Comparison of ENCODE assay signal across 9 cellular contexts in genomic region chr11:12318791-12319733, GRCh38. TPM values are rescaled to one million over a fixed set of nuclear protein-coding genes. Genes with fewer than 3 reads are reported as not detected.
A peak's percentile ranks its signal among the peaks of the same experiment; 100 is the strongest.
DNase-seq lines count a peak whose midpoint lies in the region; ATAC-seq and TF ChIP-seq lines count a peak whose summit lies in the region.
"Had no signal": no experiment of that assay in that cellular context is flagged by ENCODE, and none has a peak within 500 bp of the region (broad histone marks: within the 10 kb centered on the region; RNA-seq: fewer than 3 reads in every experiment).

No MANE protein-coding gene starts in this region.

- no peaks in the 10 kb centered on the region for H3K27me3 ChIP-seq in upper lobe of right lung

- peak; percentile 25 for ATAC-seq in upper lobe of right lung
- no peak for ATAC-seq in GM19351 (IDR thresholded peaks at IDR 0.05; ENCODE audit: unreplicated experiment)
- ATAC-seq: activated CD4-positive, CD25-positive, alpha-beta regulatory T cell treated with anti-CD3 and anti-CD28 coated beads, Interleukin-2, amount 50 U/mL, for 24 hours had no signal

- no peak overlapping the region for H3K27ac Mint-ChIP-seq in activated T-cell treated with anti-CD3 and anti-CD28 coated beads, Interleukin-2, amount 50 U/mL, for 24 hours

- H3K27me3 Mint-ChIP-seq in activated T-cell treated with anti-CD3 and anti-CD28 coated beads, Interleukin-2, amount 50 U/mL, for 24 hours: peaks cover 3% of the 10 kb centered on the region

- H3K36me3 ChIP-seq in HEK293 (ENCODE audit: control insufficient read depth in 2 of 2, insufficient read depth in 1 of 2, low read length in 2 of 2) (no peaks in the 10 kb centered on the region), upper lobe of right lung (no peaks in the 10 kb centered on the region)

- H3K4me3 ChIP-seq in HEK293 (ENCODE audit: low read depth, low read length) (no peak overlapping the region), upper lobe of right lung (no peak overlapping the region)

- H3K27ac ChIP-seq in HEK293 (ENCODE audit: extremely low read depth, low read depth, low read length): peak overlapping the region; percentile 20; the same call in 1 of the 2 replicates
- H3K27ac ChIP-seq in upper lobe of right lung: no peak overlapping the region

- DNase-seq in NCI-H345 (lab: John Stamatoyannopoulos, UW) (peak; percentile 96), fibroblast of gingiva (ENCODE audit: low read depth) (peak; percentile 81), upper lobe of right lung (no peak)
- no peak for DNase-seq in activated T-cell treated with anti-CD3 and anti-CD28 coated beads, Interleukin-2, amount 50 U/mL, for 24 hours
- DNase-seq in activated CD4-positive, alpha-beta T cell treated with anti-CD3 and anti-CD28 coated beads for 4 hours: no peak
- DNase-seq: cortex of kidney had no signal

- H3K4me1 ChIP-seq in HEK293 (ENCODE audit: control insufficient read depth, insufficient read depth, low read length): 0 out of 2 replicates have a peak, but pooled peaks cover 10% of the 10 kb centered on the region
- peaks cover 9% of the 10 kb centered on the region for H3K4me1 ChIP-seq in upper lobe of right lung

- no peak overlapping the region for H3K4me3 Mint-ChIP-seq in activated T-cell treated with anti-CD3 and anti-CD28 coated beads, Interleukin-2, amount 50 U/mL, for 24 hours

- H3K9me3 ChIP-seq in HEK293 (ENCODE audit: control insufficient read depth, insufficient read depth, low read depth, low read length) (no peaks in the 10 kb centered on the region), upper lobe of right lung (no peaks in the 10 kb centered on the region)

- peaks cover 1% of the 10 kb centered on the region for H3K36me3 Mint-ChIP-seq in activated T-cell treated with anti-CD3 and anti-CD28 coated beads, Interleukin-2, amount 50 U/mL, for 24 hours (ENCODE audit: low read depth)

- POLR2A ChIA-PET in HEK293 (lab: Yijun Ruan, JAX): no interaction called here

- H3K9me3 Mint-ChIP-seq in activated T-cell treated with anti-CD3 and anti-CD28 coated beads, Interleukin-2, amount 50 U/mL, for 24 hours: peaks cover 14% of the 10 kb centered on the region

- CTCF ChIA-PET in HEK293 (lab: Yijun Ruan, JAX): interaction anchor here (0.5 to 4.3 kb wide), 7 partner anchors 10 to 595 kb away, joined by 4 to 24 read pairs (median 5); no protein-coding TSS in a partner anchor

- intact Hi-C loops in upper lobe of right lung (cut with DNase I): no loop called here

- TF ChIP-seq CTCF in HEK293 (tag by site-specific recombination; IDR thresholded peaks at IDR 0.05): no peak
- no peak for TF ChIP-seq CTCF in upper lobe of right lung (IDR thresholded peaks at IDR 0.05)

- H3K4me1 Mint-ChIP-seq in activated T-cell treated with anti-CD3 and anti-CD28 coated beads, Interleukin-2, amount 50 U/mL, for 24 hours (ENCODE audit: low read depth): peaks cover 8% of the 10 kb centered on the region

TF ChIP-seq in HEK293, 187 proteins besides CTCF, POLR2A, EP300 and RAD21:
- TF ChIP-seq ZNF518A (tag by site-specific recombination; conservative IDR thresholded peaks at IDR 0.05; ENCODE audit: low read depth) (no peak), PRDM6 (tag by site-specific recombination; IDR thresholded peaks at IDR 0.05) (peak; percentile 27), ZNF398 (tag by site-specific recombination; IDR thresholded peaks at IDR 0.05) (peak; percentile 73), TRIM28 (IDR thresholded peaks at IDR 0.05; ENCODE audit: borderline replicate concordance, low read length) (0 out of 2 replicates have a peak, but pooled peaks have one; percentile 60), SP7 (tag by site-specific recombination; IDR thresholded peaks at IDR 0.05) (no peak), SP3 (tag by site-specific recombination; IDR thresholded peaks at IDR 0.05) (no peak)
TF ChIP-seq in HEK293: peak in this region for 3.

RNA-seq across cellular contexts. Expression of gene PARVA, which starts 58.3 kb away (rescaled TPM):
- total RNA-seq in upper lobe of right lung: 84.0 TPM

Comparison
In these comparisons a context has a peak if more than half of its experiments do, and no peak if none do; other contexts are left out.
1. DNase-seq: peak in NCI-H345 (single experiment) and fibroblast of gingiva (single experiment); none in upper lobe of right lung (single experiment), activated T-cell treated with anti-CD3 and anti-CD28 coated beads, Interleukin-2, amount 50 U/mL, for 24 hours (single experiment) and activated CD4-positive, alpha-beta T cell treated with anti-CD3 and anti-CD28 coated beads for 4 hours (0 of 2).